8 cellular contexts compared by ENCODE assay signal in the genomic region with DNA sequence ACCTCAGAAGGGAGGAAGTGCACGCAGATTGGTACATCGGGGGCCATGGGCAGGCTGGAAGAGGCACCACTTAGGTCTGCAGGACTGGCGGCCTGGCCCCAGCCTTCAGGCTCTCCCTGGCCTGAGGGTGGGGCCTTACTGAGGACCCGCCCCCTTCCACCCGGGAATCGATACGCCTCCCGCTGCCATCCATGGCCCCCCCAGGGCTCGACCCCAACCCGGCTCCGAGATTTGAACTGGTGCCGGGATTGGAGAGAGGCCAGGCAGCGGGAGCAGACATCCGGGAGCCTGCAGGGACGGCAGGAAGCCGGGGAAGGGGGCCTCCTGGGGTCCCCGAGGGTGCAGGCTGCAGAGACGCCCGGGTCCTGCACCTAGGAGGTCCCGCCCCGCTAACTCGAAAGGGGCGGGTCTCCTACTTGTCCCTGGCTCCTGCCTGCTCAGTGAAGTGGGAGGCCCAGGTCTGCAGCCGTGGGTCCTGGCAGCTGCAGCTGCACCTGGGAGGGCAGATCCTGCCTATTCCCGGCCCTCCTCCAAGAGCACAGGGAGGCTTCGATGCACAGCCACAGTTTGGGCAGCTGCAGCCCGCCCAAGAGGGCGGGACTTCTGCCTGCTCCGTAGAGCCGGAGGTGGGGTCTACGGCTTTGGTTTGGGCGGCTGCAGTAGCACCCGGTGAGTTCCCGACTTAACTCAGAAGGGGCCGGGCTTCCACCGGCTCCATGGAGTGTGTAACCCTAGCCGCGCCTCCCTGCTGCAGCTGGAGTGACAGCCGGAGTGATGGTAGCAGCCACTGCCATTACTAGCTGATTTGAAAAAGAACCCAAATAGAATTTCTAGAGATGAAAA. TPM values are rescaled to one million over a fixed set of nuclear protein-coding genes. Genes with fewer than 3 reads are reported as not detected.
DNase-seq lines count a peak whose midpoint lies in the region; ATAC-seq and TF ChIP-seq lines count a peak whose summit lies in the region.

No MANE protein-coding gene starts in this region.

- H3K27ac ChIP-seq in left lung = peak overlapping the region in 1 of 2 donors; percentile 67

- peaks cover 0 to 33% of the 10 kb centered on the region in 2 donors for H3K4me1 ChIP-seq in left lung

- no peaks in the 10 kb centered on the region for H3K27me3 ChIP-seq in left lung

- intact Hi-C loops in left lung (cut with DNase I) = no loop called here

- H3K9me3 ChIP-seq in left lung = no peaks in the 10 kb centered on the region

- ATAC-seq in GM19043 (IDR thresholded peaks at IDR 0.05; ENCODE audit: low read depth, unreplicated experiment) (peak; percentile 86), HG03342 (IDR thresholded peaks at IDR 0.05; ENCODE audit: unreplicated experiment) (peak; percentile 85), left lung (peak; percentile 96)

- TF ChIP-seq CTCF in left lung (IDR thresholded peaks at IDR 0.05) = no peak

- DNase-seq in Ammon's horn (ENCODE audit: low spot score) (peak; percentile 47), NCI-H460 (ENCODE audit: extremely low read depth, low read depth) (peak; percentile 51), dermis microvascular lymphatic vessel endothelial cell (ENCODE audit: low read depth in 2 of 2) (peak; percentile 61 to 79), left lung (peak; percentile 90 to 94)
- peak; percentile 57 for DNase-seq in activated CD4-positive, CD25-positive, alpha-beta regulatory T cell treated with anti-CD3 and anti-CD28 coated beads, Interleukin-2, amount 50 U/mL, for 72 hours
- peak; percentile 48 for DNase-seq in stimulated activated CD4-positive, alpha-beta T cell treated with anti-CD3 and anti-CD28 coated beads, Interleukin-2, amount 100 ng/mL, for 4 hours (ENCODE audit: low read depth)

- H3K4me3 ChIP-seq in left lung = peak overlapping the region; percentile 64 to 74

- no peaks in the 10 kb centered on the region for H3K36me3 ChIP-seq in left lung

RNA-seq across cellular contexts. Expression of gene TBC1D22B, which starts 35.2 kb away (rescaled TPM):
- total RNA-seq in NCI-H460 (2014; rRNA removed; shearing (Covaris generic)) = 7.2 and 8.6 TPM in 2 replicates
- 4.7 and 4.9 TPM in 2 replicates for polyA plus RNA-seq in NCI-H460 (2014; cell fraction: nucleus; rRNA removed)
- total RNA-seq in dermis microvascular lymphatic vessel endothelial cell = 7.6 and 10.5 TPM in 2 replicates
- 10 to 100 TPM; 10.7 to 12.4 TPM for total RNA-seq in left lung

RNA-seq across cellular contexts. Expression of gene TMEM217, which starts 35.6 kb away (rescaled TPM):
- 0.10 TPM in 1 of 2 replicates, not detected in the other for total RNA-seq in NCI-H460 (2014; rRNA removed; shearing (Covaris generic))
- polyA plus RNA-seq in NCI-H460 (2014; cell fraction: nucleus; rRNA removed) = not detected in 2 replicates
- total RNA-seq in dermis microvascular lymphatic vessel endothelial cell (8.6 and 11.3 TPM in 2 replicates), left lung (1 to 10 TPM; 2.1 to 5.3 TPM)

RNA-seq across cellular contexts. Expression of gene PIM1, which starts 52.4 kb away (rescaled TPM):
- total RNA-seq in NCI-H460 (2014; rRNA removed; shearing (Covaris generic)) = 14.2 and 17.8 TPM in 2 replicates
- polyA plus RNA-seq in NCI-H460 (2014; cell fraction: nucleus; rRNA removed) = 15.2 and 15.7 TPM in 2 replicates
- 0.64 and 0.89 TPM in 2 replicates for total RNA-seq in dermis microvascular lymphatic vessel endothelial cell
- total RNA-seq in left lung = 10 to 100 TPM; 42.2 to 89.8 TPM
